ENCODE assay signal across 8 cellular contexts in the genomic region with DNA sequence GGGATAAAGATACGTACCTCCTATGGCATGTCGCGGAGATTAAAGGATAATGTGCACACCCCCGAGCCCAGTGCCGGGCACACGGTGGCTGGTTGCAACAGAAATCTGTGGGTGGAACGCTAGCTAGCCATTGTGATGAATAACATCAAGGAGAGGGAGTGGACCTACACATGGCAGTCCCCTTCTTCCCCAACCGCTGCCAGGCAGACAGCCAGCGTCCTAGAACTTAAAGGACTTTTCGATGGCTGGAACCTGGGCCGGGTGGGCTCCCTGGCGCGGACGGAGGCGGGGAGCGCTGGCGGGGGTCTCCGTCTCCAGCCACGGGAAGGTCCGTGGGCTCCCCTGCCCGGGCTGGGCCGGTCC. TPM values are rescaled to one million over a fixed set of nuclear protein-coding genes. Genes with fewer than 3 reads are reported as not detected.
DNase-seq lines count a peak whose midpoint lies in the region; TF ChIP-seq lines count a peak whose summit lies in the region.

No MANE protein-coding gene starts in this region.

- H3K36me3 Mint-ChIP-seq in endothelial cell (ENCODE audit: low read depth, unreplicated experiment) (peaks cover 4% of the 10 kb centered on the region), neural crest cell (ENCODE audit: low read depth) (no peaks in the 10 kb centered on the region)
- no peaks in the 10 kb centered on the region for H3K36me3 Mint-ChIP-seq in activated T-helper 2 cell treated with anti-CD3 and anti-CD28 coated beads, Interferon-gamma antibody, Interleukin-2, Interleukin-4, amounts not matched to agents 10 μg/mL and 5 μg/mL and 100 μg/mL, durations not matched to agents 14 hours and 24 hours and 36 hours (ENCODE audit: low read depth)

- H3K27me3 Mint-ChIP-seq in endothelial cell (ENCODE audit: unreplicated experiment): peaks cover 18% of the 10 kb centered on the region
- peaks cover 24% of the 10 kb centered on the region for H3K27me3 Mint-ChIP-seq in neural crest cell (ENCODE audit: low read depth)
- H3K27me3 Mint-ChIP-seq in activated T-helper 2 cell treated with anti-CD3 and anti-CD28 coated beads, Interferon-gamma antibody, Interleukin-2, Interleukin-4, amounts not matched to agents 10 μg/mL and 5 μg/mL and 100 μg/mL, durations not matched to agents 14 hours and 24 hours and 36 hours (ENCODE audit: low read depth): peaks cover 68% of the 10 kb centered on the region

- H3K4me3 Mint-ChIP-seq in endothelial cell (ENCODE audit: unreplicated experiment) (peak overlapping the region; percentile 94), neural crest cell (peak overlapping the region; percentile 84)
- H3K4me3 Mint-ChIP-seq in activated T-helper 2 cell treated with anti-CD3 and anti-CD28 coated beads, Interferon-gamma antibody, Interleukin-2, Interleukin-4, amounts not matched to agents 10 μg/mL and 5 μg/mL and 100 μg/mL, durations not matched to agents 14 hours and 24 hours and 36 hours (ENCODE audit: low read depth): no peak overlapping the region

- H3K27ac Mint-ChIP-seq in endothelial cell (ENCODE audit: unreplicated experiment): no peak overlapping the region
- no peak overlapping the region for H3K27ac Mint-ChIP-seq in neural crest cell (ENCODE audit: unreplicated experiment)
- H3K27ac Mint-ChIP-seq in activated T-helper 2 cell treated with anti-CD3 and anti-CD28 coated beads, Interferon-gamma antibody, Interleukin-2, Interleukin-4, amounts not matched to agents 10 μg/mL and 5 μg/mL and 100 μg/mL, durations not matched to agents 14 hours and 24 hours and 36 hours: no peak overlapping the region

- intact Hi-C loops in activated T-helper 2 cell treated with anti-CD3 and anti-CD28 coated beads, Interferon-gamma antibody, Interleukin-2, Interleukin-4, amounts not matched to agents 10 μg/mL and 5 μg/mL and 100 μg/mL, durations not matched to agents 14 hours and 24 hours and 36 hours (cut with micrococcal nuclease): no loop called here

- H3K4me3 ChIP-seq in GM08714 (ENCODE audit: low read length): peak overlapping the region; percentile 47; the same call in 1 of the 2 replicates

- H3K9me3 Mint-ChIP-seq in endothelial cell (ENCODE audit: unreplicated experiment): no peaks in the 10 kb centered on the region
- no peaks in the 10 kb centered on the region for H3K9me3 Mint-ChIP-seq in neural crest cell
- H3K9me3 Mint-ChIP-seq in activated T-helper 2 cell treated with anti-CD3 and anti-CD28 coated beads, Interferon-gamma antibody, Interleukin-2, Interleukin-4, amounts not matched to agents 10 μg/mL and 5 μg/mL and 100 μg/mL, durations not matched to agents 14 hours and 24 hours and 36 hours: no peaks in the 10 kb centered on the region

- DNase-seq in NCI-H2227 (lab: John Stamatoyannopoulos, UW; ENCODE audit: unreplicated experiment): peak; percentile 70
- no peak for DNase-seq in endothelial cell (ENCODE audit: low spot score)
- no peak for DNase-seq in neural crest cell (ENCODE audit: low read depth, low spot score)
- DNase-seq in ecto neural progenitor cell (ENCODE audit: low spot score): no peak
- DNase-seq in NCI-H2107 treated with DMSO at 0.1 percent for 48 hours (lab: John Stamatoyannopoulos, UW; ENCODE audit: unreplicated experiment): no peak
- no peak for DNase-seq in DMS153 treated with DMSO at 0.1 percent for 48 hours (lab: John Stamatoyannopoulos, UW; ENCODE audit: unreplicated experiment)
- no peak for DNase-seq in activated T-helper 2 cell treated with anti-CD3 and anti-CD28 coated beads, Interferon-gamma antibody, Interleukin-2, Interleukin-4, amounts not matched to agents 10 μg/mL and 5 μg/mL and 100 μg/mL, durations not matched to agents 14 hours and 24 hours and 36 hours (ENCODE audit: low spot score)

- TF ChIP-seq CTCF in endothelial cell (IDR thresholded peaks at IDR 0.05; ENCODE audit: unreplicated experiment) (no peak), neural crest cell (conservative IDR thresholded peaks at IDR 0.05) (no peak)

- H3K4me1 Mint-ChIP-seq in endothelial cell (ENCODE audit: unreplicated experiment) (peaks cover 36% of the 10 kb centered on the region), neural crest cell (peaks cover 40% of the 10 kb centered on the region)
- peaks cover 10% of the 10 kb centered on the region for H3K4me1 Mint-ChIP-seq in activated T-helper 2 cell treated with anti-CD3 and anti-CD28 coated beads, Interferon-gamma antibody, Interleukin-2, Interleukin-4, amounts not matched to agents 10 μg/mL and 5 μg/mL and 100 μg/mL, durations not matched to agents 14 hours and 24 hours and 36 hours (ENCODE audit: low read depth)

RNA-seq across cellular contexts. Expression of a gene that starts 0.3 kb away (rescaled TPM):
- total RNA-seq in endothelial cell (ENCODE audit: unreplicated experiment) (48.6 TPM), neural crest cell (40.8 and 41.0 TPM in 2 replicates)
- total RNA-seq in activated T-helper 2 cell treated with anti-CD3 and anti-CD28 coated beads, Interferon-gamma antibody, Interleukin-2, Interleukin-4, amounts not matched to agents 10 μg/mL and 5 μg/mL and 100 μg/mL, durations not matched to agents 14 hours and 24 hours and 36 hours: 0.14 TPM in 2 replicates

Comparison
In these comparisons a context has a peak if more than half of its experiments do, and no peak if none do; other contexts are left out.
1. RNA of a gene that starts 0.3 kb away (total RNA-seq): 48.6 TPM in endothelial cell (single experiment) and 40.8 to 41.0 TPM in neural crest cell; 0.14 TPM in activated T-helper 2 cell treated with anti-CD3 and anti-CD28 coated beads, Interferon-gamma antibody, Interleukin-2, Interleukin-4, amounts not matched to agents 10 μg/mL and 5 μg/mL and 100 μg/mL, durations not matched to agents 14 hours and 24 hours and 36 hours; every median in the first group is over 10 times any median in the second.